ENCODE assay signal across 15 cellular contexts in genomic region chr6:41015860-41016259, GRCh38. TPM values are rescaled to one million over a fixed set of nuclear protein-coding genes. Genes with fewer than 3 reads are reported as not detected.
"Had no signal": no experiment of that assay in that cellular context is flagged by ENCODE, and none has a peak within 500 bp of the region (broad histone marks: within the 10 kb centered on the region; RNA-seq: fewer than 3 reads in every experiment).

No MANE protein-coding gene starts in this region.

RNA-seq across cellular contexts. Expression of gene TSPO2, which starts 26.4 kb away (rescaled TPM):
- total RNA-seq: stomach, subcutaneous adipose tissue, suprapubic skin, temporal lobe, testis, thoracic aorta, thyroid gland, tibial nerve, transverse colon, upper lobe of left lung, upper lobe of right lung, ureter, urinary bladder, uterus, vagina had no signal
- polyA plus RNA-seq: urinary bladder had no signal

RNA-seq across cellular contexts. Expression of gene APOBEC2, which starts 37.1 kb away (rescaled TPM):
- total RNA-seq: subcutaneous adipose tissue, suprapubic skin, temporal lobe, thoracic aorta, thyroid gland, tibial nerve, transverse colon, upper lobe of left lung, upper lobe of right lung, uterus, vagina had no signal
